ENCODE assay signal across 16 cellular contexts in genomic region chr1:211630236-211631081, GRCh38. TPM values are rescaled to one million over a fixed set of nuclear protein-coding genes. Genes with fewer than 3 reads are reported as not detected.
A peak's percentile ranks its signal among the peaks of the same experiment; 100 is the strongest.
DNase-seq lines count a peak whose midpoint lies in the region; ATAC-seq, FAIRE-seq and TF ChIP-seq lines count a peak whose summit lies in the region.
"Had no signal": no experiment of that assay in that cellular context is flagged by ENCODE, and none has a peak within 500 bp of the region (broad histone marks: within the 10 kb centered on the region; RNA-seq: fewer than 3 reads in every experiment).

No MANE protein-coding gene starts in this region.

- intact Hi-C loops in HepG2 (cut with micrococcal nuclease; ENCODE audit: unreplicated experiment) = loop anchor here (2.0 kb wide), 1 partner anchor 24 kb away; no protein-coding TSS in a partner anchor

- H3K27ac Mint-ChIP-seq in endodermal cell = no peak overlapping the region
- H3K27ac Mint-ChIP-seq in stimulated activated naive B cell treated with anti-CD40 and anti-IgM and Interleukin-4, amounts not matched to agents 10 μg/mL and 1 μg/mL and 100 μg/mL, for 72 hours = no peak overlapping the region
- H3K27ac Mint-ChIP-seq: activated CD8-positive, alpha-beta T cell treated with anti-CD3 and anti-CD28 coated beads, Interleukin-2, amount 10 ng/mL, durations not matched to agents 7 days and 5 days; activated naive CD8-positive, alpha-beta T cell; stimulated activated effector memory CD8-positive, alpha-beta T cell treated with anti-CD3 and anti-CD28 coated beads, Interleukin-12 subunit alpha, Interleukin-12 subunit beta, amount 100 ng/mL, for 72 hours had no signal

- H3K27me3 Mint-ChIP-seq in endodermal cell (ENCODE audit: insufficient read depth) = peaks cover 8% of the 10 kb centered on the region
- H3K27me3 Mint-ChIP-seq in stimulated activated naive B cell treated with anti-CD40 and anti-IgM and Interleukin-4, amounts not matched to agents 10 μg/mL and 1 μg/mL and 100 μg/mL, for 72 hours = peaks cover 20 to 23% of the 10 kb centered on the region in 2 donors
- H3K27me3 Mint-ChIP-seq: activated naive CD8-positive, alpha-beta T cell had no signal

- POLR2A ChIA-PET in HepG2 (lab: Yijun Ruan, JAX) = interaction anchor here (0.6 to 1.7 kb wide), 8 partner anchors 11 to 115 kb away, joined by 3 to 11 read pairs (median 4); partner anchors contain the start of genes NEK2 and SLC30A1

- no peaks in the 10 kb centered on the region for H4K20me1 ChIP-seq in HepG2 (ENCODE audit: insufficient read depth, low read length)

- no peak for TF ChIP-seq EP300 in HepG2 (IDR thresholded peaks at IDR 0.05; ENCODE audit: low read depth in 2 of 2, low read length in 2 of 2)
- TF ChIP-seq EP300 in HepG2 (CRISPR knock-in tag; IDR thresholded peaks at IDR 0.05; ENCODE audit: borderline replicate concordance) = no peak

- DNase-seq in ELF-1 (ENCODE audit: low read depth, low spot score) = peak; percentile 81
- DNase-seq in NCI-H69 (lab: John Stamatoyannopoulos, UW) = peak; percentile 88
- DNase-seq in endodermal cell = peak; percentile 90
- peak; percentile 83 for DNase-seq in HepG2 (ENCODE audit: low spot score)
- no peak for DNase-seq in MV-4-11 (lab: John Stamatoyannopoulos, UW)
- no peak for DNase-seq in activated T-cell treated with anti-CD3 and anti-CD28 coated beads, Interleukin-2, amount 50 U/mL, for 48 hours
- no peak for DNase-seq in stimulated activated naive B cell treated with anti-CD40 and anti-IgM and Interleukin-4, amounts not matched to agents 10 μg/mL and 1 μg/mL and 100 μg/mL, for 72 hours
- DNase-seq: activated CD8-positive, alpha-beta T cell treated with anti-CD3 and anti-CD28 coated beads, Interleukin-2, amount 10 ng/mL, durations not matched to agents 7 days and 5 days; gastrocnemius medialis; stimulated activated CD4-positive, alpha-beta T cell treated with anti-CD3 and anti-CD28 coated beads, Interleukin-2, amount 100 ng/mL, for 24 hours had no signal

- FAIRE-seq in HepG2 (lab: Jason Lieb, UNC) = peak; percentile 82

- H3K36me3 Mint-ChIP-seq in endodermal cell (ENCODE audit: low read depth) = no peaks in the 10 kb centered on the region
- H3K36me3 Mint-ChIP-seq in stimulated activated naive B cell treated with anti-CD40 and anti-IgM and Interleukin-4, amounts not matched to agents 10 μg/mL and 1 μg/mL and 100 μg/mL, for 72 hours = no peaks in the 10 kb centered on the region
- H3K36me3 Mint-ChIP-seq: activated naive CD8-positive, alpha-beta T cell; stimulated activated effector memory CD8-positive, alpha-beta T cell treated with anti-CD3 and anti-CD28 coated beads, Interleukin-12 subunit alpha, Interleukin-12 subunit beta, amount 100 ng/mL, for 72 hours had no signal

- H3K9me3 Mint-ChIP-seq in endodermal cell = no peaks in the 10 kb centered on the region
- H3K9me3 Mint-ChIP-seq in stimulated activated naive B cell treated with anti-CD40 and anti-IgM and Interleukin-4, amounts not matched to agents 10 μg/mL and 1 μg/mL and 100 μg/mL, for 72 hours = no peaks in the 10 kb centered on the region
- H3K9me3 Mint-ChIP-seq: stimulated activated effector memory CD8-positive, alpha-beta T cell treated with anti-CD3 and anti-CD28 coated beads, Interleukin-12 subunit alpha, Interleukin-12 subunit beta, amount 100 ng/mL, for 72 hours had no signal

- in situ Hi-C loops in HepG2 (cut with HindIII; ENCODE audit: extremely low pct_ligation_motif_present, low pct_unique_long_range_greater_than_20kb) = no loop called here

- no peak overlapping the region for H3K9ac ChIP-seq in endodermal cell (ENCODE audit: extremely low read depth, low read length, poor library complexity, severe bottlenecking)
- no peak overlapping the region for H3K9ac ChIP-seq in HepG2 (ENCODE audit: insufficient read depth, low read depth, low read length)
- H3K9ac ChIP-seq: BLaER1 treated with 17β-estradiol and CSF1 and Interleukin-3, amounts not matched to agents 10 nM and 100 nM had no signal

- H3K4me1 ChIP-seq in endodermal cell (ENCODE audit: control insufficient read depth, insufficient read depth, low read length) (peaks cover 12% of the 10 kb centered on the region), HepG2 (ENCODE audit: insufficient read depth, low read length) (peaks cover 45% of the 10 kb centered on the region)
- H3K4me1 ChIP-seq: gastrocnemius medialis had no signal

- TF ChIP-seq CTCF in endodermal cell (conservative IDR thresholded peaks at IDR 0.05) = peak; percentile 53
- peak; percentile 70 for TF ChIP-seq CTCF in HepG2 (CRISPR knock-in tag; IDR thresholded peaks at IDR 0.05)

- CTCF ChIA-PET in HepG2 (lab: Yijun Ruan, JAX; ENCODE audit: low intra/inter-chr PET ratio, low total read pairs) = interaction anchor here (1.1 to 1.3 kb wide), 2 partner anchors 18 to 52 kb away, joined by 3 to 4 read pairs; no protein-coding TSS in a partner anchor

- H3K36me3 ChIP-seq in endodermal cell (ENCODE audit: control insufficient read depth, insufficient read depth, low read length) (no peaks in the 10 kb centered on the region), HepG2 (replicated peaks in 1 of 2; ENCODE audit: control insufficient read depth in 1 of 2, insufficient read depth in 2 of 2, low read length in 2 of 2) (no peaks in the 10 kb centered on the region)
- H3K36me3 ChIP-seq: BLaER1 treated with 17β-estradiol and CSF1 and Interleukin-3, amounts not matched to agents 10 nM and 100 nM; gastrocnemius medialis; ovary had no signal

- ATAC-seq in HepG2 (peak; percentile 94), GM21717 (IDR thresholded peaks at IDR 0.05; ENCODE audit: unreplicated experiment) (no peak)
- no peak for ATAC-seq in stimulated activated naive B cell treated with anti-CD40 and anti-IgM and Interleukin-4, amounts not matched to agents 10 μg/mL and 1 μg/mL and 100 μg/mL, for 72 hours (replicated peaks)
- ATAC-seq: activated CD8-positive, alpha-beta T cell treated with anti-CD3 and anti-CD28 coated beads, Interleukin-2, amount 10 ng/mL, durations not matched to agents 7 days and 5 days; gastrocnemius medialis; stimulated activated effector memory CD8-positive, alpha-beta T cell treated with anti-CD3 and anti-CD28 coated beads, Interleukin-12 subunit alpha, Interleukin-12 subunit beta, amount 100 ng/mL, for 72 hours had no signal

- H3K4me3 ChIP-seq in endodermal cell (ENCODE audit: low read length) (no peak overlapping the region), HepG2 (replicated peaks in 1 of 3; ENCODE audit: insufficient read depth in 1 of 3, low read depth in 2 of 3, low read length in 3 of 3) (peak overlapping the region; percentile 31 to 63 (median 47); a peak in 4 of 6 replicates)
- H3K4me3 ChIP-seq: BLaER1 treated with 17β-estradiol and CSF1 and Interleukin-3, amounts not matched to agents 10 nM and 100 nM; gastrocnemius medialis; ovary had no signal

- no TSS peak for BruUV-seq in HepG2 (replicated peaks; lab: Mats Ljungman, UMichigan)

- peak overlapping the region; percentile 87 for H3K4me2 ChIP-seq in HepG2 (ENCODE audit: low read depth, low read length)
- H3K4me2 ChIP-seq: BLaER1 treated with 17β-estradiol and CSF1 and Interleukin-3, amounts not matched to agents 10 nM and 100 nM had no signal

- no peak overlapping the region for H3K4me3 Mint-ChIP-seq in endodermal cell
- H3K4me3 Mint-ChIP-seq in stimulated activated naive B cell treated with anti-CD40 and anti-IgM and Interleukin-4, amounts not matched to agents 10 μg/mL and 1 μg/mL and 100 μg/mL, for 72 hours = no peak overlapping the region
- H3K4me3 Mint-ChIP-seq: activated CD8-positive, alpha-beta T cell treated with anti-CD3 and anti-CD28 coated beads, Interleukin-2, amount 10 ng/mL, durations not matched to agents 7 days and 5 days; activated naive CD8-positive, alpha-beta T cell; stimulated activated effector memory CD8-positive, alpha-beta T cell treated with anti-CD3 and anti-CD28 coated beads, Interleukin-12 subunit alpha, Interleukin-12 subunit beta, amount 100 ng/mL, for 72 hours had no signal

- no peak for TF ChIP-seq POLR2A in HepG2 (IDR thresholded peaks at IDR 0.05; ENCODE audit: insufficient read depth in 1 of 2, low read depth in 2 of 2, low read length in 2 of 2)

- H3K27ac ChIP-seq in endodermal cell (ENCODE audit: low read depth, low read length) = no peak overlapping the region
- H3K27ac ChIP-seq in HepG2 (ENCODE audit: extremely low read length, insufficient read depth, low read length) = no peak overlapping the region
- H3K27ac ChIP-seq: BLaER1 treated with 17β-estradiol and CSF1 and Interleukin-3, amounts not matched to agents 10 nM and 100 nM; gastrocnemius medialis; HL-60 had no signal

- peaks cover 47% of the 10 kb centered on the region for H3K4me1 Mint-ChIP-seq in endodermal cell
- H3K4me1 Mint-ChIP-seq in stimulated activated naive B cell treated with anti-CD40 and anti-IgM and Interleukin-4, amounts not matched to agents 10 μg/mL and 1 μg/mL and 100 μg/mL, for 72 hours = peaks cover 5 to 19% of the 10 kb centered on the region in 2 donors

- no peaks in the 10 kb centered on the region for H3K79me2 ChIP-seq in HepG2 (ENCODE audit: insufficient read depth, low read length)

- H3K9me3 ChIP-seq in endodermal cell (ENCODE audit: control insufficient read depth, low read length) (no peaks in the 10 kb centered on the region), HepG2 (ENCODE audit: low read length) (no peaks in the 10 kb centered on the region)
- H3K9me3 ChIP-seq: BLaER1 treated with 17β-estradiol and CSF1 and Interleukin-3, amounts not matched to agents 10 nM and 100 nM; gastrocnemius medialis; ovary had no signal

- H3K27me3 ChIP-seq in endodermal cell (ENCODE audit: control insufficient read depth, insufficient read depth, low read length, poor library complexity, severe bottlenecking) (no peaks in the 10 kb centered on the region), HepG2 (ENCODE audit: control insufficient read depth in 1 of 2, insufficient read depth in 2 of 2, low read length in 2 of 2) (peaks cover 0 to 1% of the 10 kb centered on the region in 2 experiments; a peak in 1 of 5 replicates)
- H3K27me3 ChIP-seq: gastrocnemius medialis, ovary had no signal

- 37 to 90% methylated on average over 2 to 16 of the region's 17 CpGs for whole genome bisulfite sequencing in endodermal cell (ENCODE audit: insufficient coverage in 1 of 2, insufficient read length in 1 of 2), 2 experiments
- WGBS in HepG2 (ENCODE audit: low lambda C conversion rate) = 15% methylated on average over 9 of the region's 17 CpGs

- TF ChIP-seq RAD21 in HepG2 (CRISPR knock-in tag; IDR thresholded peaks at IDR 0.05) = no peak

- no peak overlapping the region for H2AFZ ChIP-seq in HepG2 (ENCODE audit: low read length)

RNA-seq across cellular contexts. Expression of gene NEK2, which starts 45.0 kb away (rescaled TPM):
- total RNA-seq in endodermal cell (100 to 1,000 TPM in 1 of 2 donors, 10 to 100 TPM in 1; 42.3 to 101 TPM), HepG2 (2016; rRNA removed; fragmentation: Illumina TruSeq; extraction: Trizol) (40.8 and 57.5 TPM in 2 replicates)
- polyA plus RNA-seq in endodermal cell (2013, experiment 1 of 2) = 59.8 TPM
- 62.4 TPM for polyA plus RNA-seq in endodermal cell (2013, experiment 2 of 2)
- total RNA-seq in HepG2 (2016; cell fraction: cytosol; rRNA removed; fragmentation: Illumina TruSeq; extraction: Trizol; ENCODE audit: low read depth) = 7.0 TPM in 2 replicates
- total RNA-seq in HepG2 (2016; cell fraction: insoluble cytoplasmic fraction; rRNA removed; fragmentation: Illumina TruSeq; extraction: Trizol) = 43.3 and 55.7 TPM in 2 replicates
- 15.1 and 15.5 TPM in 2 replicates for total RNA-seq in HepG2 (2016; cell fraction: membrane; rRNA removed; fragmentation: Illumina TruSeq; extraction: Trizol)
- 16.9 and 19.9 TPM in 2 replicates for total RNA-seq in HepG2 (2016; cell fraction: nucleus; rRNA removed; fragmentation: Illumina TruSeq; extraction: Trizol)
- 6.0 and 10.9 TPM in 2 replicates for polyA plus RNA-seq in HepG2 (2011; rRNA removed)
- polyA plus RNA-seq in HepG2 (2011; cell fraction: cytosol; rRNA removed) = 6.1 and 6.5 TPM in 2 replicates
- 4.6 TPM in 2 replicates for polyA plus RNA-seq in HepG2 (2011; cell fraction: nucleus; rRNA removed)
- 9.8 and 17.4 TPM in 2 replicates for polyA plus RNA-seq in HepG2 (2012)
- 2.6 and 2.8 TPM in 2 replicates for polyA plus RNA-seq in HepG2 (2016; cell fraction: cytosol; fragmentation: Illumina TruSeq; extraction: Trizol; ENCODE audit: low read depth)
- 41.0 and 43.9 TPM in 2 replicates for polyA plus RNA-seq in HepG2 (2016; cell fraction: insoluble cytoplasmic fraction; fragmentation: Illumina TruSeq; extraction: Trizol; ENCODE audit: low read depth)
- 5.1 and 5.7 TPM in 2 replicates for polyA plus RNA-seq in HepG2 (2016; cell fraction: membrane; fragmentation: Illumina TruSeq; extraction: Trizol; ENCODE audit: low read depth)
- polyA plus RNA-seq in HepG2 (2016; cell fraction: nucleus; fragmentation: Illumina TruSeq; extraction: Trizol; ENCODE audit: insufficient read depth, low read depth) = 18.2 and 19.2 TPM in 2 replicates
- polyA minus RNA-seq in HepG2 (2011; rRNA and poly(A)+ RNA removed; ENCODE audit: low replicate concordance) = 9.2 and 31.3 TPM in 2 replicates
- polyA minus RNA-seq in HepG2 (2011; cell fraction: cytosol; rRNA and poly(A)+ RNA removed) = 9.6 and 16.1 TPM in 2 replicates
- polyA minus RNA-seq in HepG2 (2011; cell fraction: nucleus; rRNA and poly(A)+ RNA removed) = 10.6 and 16.0 TPM in 2 replicates
- total RNA-seq: gastrocnemius medialis had no signal

RNA-seq across cellular contexts. Expression of gene SLC30A1, which starts 51.5 kb away (rescaled TPM):
- total RNA-seq in endodermal cell (10 to 100 TPM in 1 of 2 donors, 1 to 10 TPM in 1; 9.0 to 14.0 TPM), HepG2 (2016; rRNA removed; fragmentation: Illumina TruSeq; extraction: Trizol) (24.4 and 26.8 TPM in 2 replicates)
- polyA plus RNA-seq in endodermal cell (2013, experiment 1 of 2) = 12.3 TPM
- polyA plus RNA-seq in endodermal cell (2013, experiment 2 of 2) = 11.4 TPM
- 3.1 and 3.8 TPM in 2 replicates for total RNA-seq in HepG2 (2016; cell fraction: cytosol; rRNA removed; fragmentation: Illumina TruSeq; extraction: Trizol; ENCODE audit: low read depth)
- 25.5 and 28.3 TPM in 2 replicates for total RNA-seq in HepG2 (2016; cell fraction: insoluble cytoplasmic fraction; rRNA removed; fragmentation: Illumina TruSeq; extraction: Trizol)
- 15.5 and 17.6 TPM in 2 replicates for total RNA-seq in HepG2 (2016; cell fraction: membrane; rRNA removed; fragmentation: Illumina TruSeq; extraction: Trizol)
- total RNA-seq in HepG2 (2016; cell fraction: nucleus; rRNA removed; fragmentation: Illumina TruSeq; extraction: Trizol) = 49.0 and 51.0 TPM in 2 replicates
- polyA plus RNA-seq in HepG2 (2011; rRNA removed) = 5.8 and 5.9 TPM in 2 replicates
- 3.5 and 4.9 TPM in 2 replicates for polyA plus RNA-seq in HepG2 (2011; cell fraction: cytosol; rRNA removed)
- 4.2 and 5.1 TPM in 2 replicates for polyA plus RNA-seq in HepG2 (2011; cell fraction: nucleus; rRNA removed)
- 18.3 and 19.9 TPM in 2 replicates for polyA plus RNA-seq in HepG2 (2012)
- 2.5 and 2.6 TPM in 2 replicates for polyA plus RNA-seq in HepG2 (2016; cell fraction: cytosol; fragmentation: Illumina TruSeq; extraction: Trizol; ENCODE audit: low read depth)
- polyA plus RNA-seq in HepG2 (2016; cell fraction: insoluble cytoplasmic fraction; fragmentation: Illumina TruSeq; extraction: Trizol; ENCODE audit: low read depth) = 19.7 and 25.1 TPM in 2 replicates
- polyA plus RNA-seq in HepG2 (2016; cell fraction: membrane; fragmentation: Illumina TruSeq; extraction: Trizol; ENCODE audit: low read depth) = 6.2 and 6.7 TPM in 2 replicates
- polyA plus RNA-seq in HepG2 (2016; cell fraction: nucleus; fragmentation: Illumina TruSeq; extraction: Trizol; ENCODE audit: insufficient read depth, low read depth) = 53.6 and 54.2 TPM in 2 replicates
- polyA minus RNA-seq in HepG2 (2011; rRNA and poly(A)+ RNA removed; ENCODE audit: low replicate concordance) = 9.6 and 24.6 TPM in 2 replicates
- 10.8 and 15.0 TPM in 2 replicates for polyA minus RNA-seq in HepG2 (2011; cell fraction: cytosol; rRNA and poly(A)+ RNA removed)
- polyA minus RNA-seq in HepG2 (2011; cell fraction: nucleus; rRNA and poly(A)+ RNA removed) = 14.9 and 15.0 TPM in 2 replicates

Comparison
In these comparisons a context has a peak if more than half of its experiments do, and no peak if none do; other contexts are left out.
1. DNase-seq: peak in ELF-1 (single experiment), NCI-H69 (single experiment), endodermal cell (single experiment) and HepG2 (single experiment); none in MV-4-11 (single experiment), activated T-cell treated with anti-CD3 and anti-CD28 coated beads, Interleukin-2, amount 50 U/mL, for 48 hours (0 of 2) and stimulated activated naive B cell treated with anti-CD40 and anti-IgM and Interleukin-4, amounts not matched to agents 10 μg/mL and 1 μg/mL and 100 μg/mL, for 72 hours (single experiment).